17 cellular contexts compared by ENCODE assay signal in genomic region chr10:45454262-45454661, GRCh38.
DNase-seq lines count a peak whose midpoint lies in the region; ATAC-seq and TF ChIP-seq lines count a peak whose summit lies in the region.
"Had no signal": no experiment of that assay in that cellular context is flagged by ENCODE, and none has a peak within 500 bp of the region (broad histone marks: within the 10 kb centered on the region; RNA-seq: fewer than 3 reads in every experiment).

No MANE protein-coding gene starts in this region.

- no peak overlapping the region for H3K9ac ChIP-seq in smooth muscle cell (ENCODE audit: low read depth)
- H3K9ac ChIP-seq: parathyroid adenoma had no signal

- ATAC-seq in heart left ventricle = peak in 3 of 4 donors; percentile 21 to 27 (median 26)

- no peak overlapping the region for H3K4me3 ChIP-seq in heart left ventricle
- H3K4me3 ChIP-seq in smooth muscle cell = no peak overlapping the region
- H3K4me3 ChIP-seq: PC-9, upper lobe of left lung had no signal

- no peaks in the 10 kb centered on the region for H3K27me3 Mint-ChIP-seq in activated CD4-positive, alpha-beta T cell treated with anti-CD3 and anti-CD28 coated beads, Interleukin-2, amount 10 ng/mL, durations not matched to agents 24 days and 14 days
- no peaks in the 10 kb centered on the region for H3K27me3 Mint-ChIP-seq in activated T-helper 1 cell treated with anti-CD3 and anti-CD28 coated beads, Interleukin-12 subunit alpha, Interleukin-12 subunit beta, Interleukin-2, Interleukin-4 antibody, amounts not matched to agents 30 ng/mL and 10 ng/mL and 1 ng/mL, durations not matched to agents 14 hours and 24 hours and 36 hours (ENCODE audit: insufficient read depth)

- H3K27ac ChIP-seq in heart left ventricle = peak overlapping the region in 2 of 12 donors; percentile 54 to 57
- H3K27ac ChIP-seq in smooth muscle cell (ENCODE audit: low read depth) = no peak overlapping the region
- H3K27ac ChIP-seq: parathyroid adenoma, PC-9, upper lobe of left lung had no signal

- TF ChIP-seq CTCF in heart left ventricle (IDR thresholded peaks at IDR 0.05) (no peak), smooth muscle cell (IDR thresholded peaks at IDR 0.05; ENCODE audit: borderline replicate concordance, insufficient read depth, poor library complexity, severe bottlenecking) (no peak)

- H3K9me3 Mint-ChIP-seq in activated CD4-positive, alpha-beta T cell treated with anti-CD3 and anti-CD28 coated beads, Interleukin-2, amount 10 ng/mL, durations not matched to agents 24 days and 14 days = peaks cover 4% of the 10 kb centered on the region
- H3K9me3 Mint-ChIP-seq in activated T-helper 1 cell treated with anti-CD3 and anti-CD28 coated beads, Interleukin-12 subunit alpha, Interleukin-12 subunit beta, Interleukin-2, Interleukin-4 antibody, amounts not matched to agents 30 ng/mL and 10 ng/mL and 1 ng/mL, durations not matched to agents 14 hours and 24 hours and 36 hours = no peaks in the 10 kb centered on the region

- no peaks in the 10 kb centered on the region for H3K79me2 ChIP-seq in smooth muscle cell (ENCODE audit: low read depth)
- H3K79me2 ChIP-seq: parathyroid adenoma had no signal

- no peak for TF ChIP-seq POLR2A in heart left ventricle (IDR thresholded peaks at IDR 0.05)

- H3F3A ChIP-seq in smooth muscle cell (ENCODE audit: low read depth) = no peaks in the 10 kb centered on the region

- 30 to 38% (median 32%) methylated on average over 9 of the region's 9 CpGs for WGBS in heart left ventricle, 4 donors
- WGBS in smooth muscle cell (ENCODE audit: low lambda C conversion rate) = 60% methylated on average over 9 of the region's 9 CpGs

- no peak overlapping the region for H2AFZ ChIP-seq in smooth muscle cell (ENCODE audit: low read depth)
- H2AFZ ChIP-seq: parathyroid adenoma, PC-9 had no signal

- peaks cover 4 to 36% (median 27%) of the 10 kb centered on the region in 9 donors for H3K36me3 ChIP-seq in heart left ventricle
- H3K36me3 ChIP-seq in smooth muscle cell (ENCODE audit: low read depth) = no peaks in the 10 kb centered on the region

- DNase-seq in activated CD4-positive, alpha-beta T cell treated with anti-CD3 and anti-CD28 coated beads, Interleukin-2, amount 10 ng/mL, durations not matched to agents 24 days and 14 days = no peak
- DNase-seq in activated CD4-positive, alpha-beta T cell treated with anti-CD3 and anti-CD28 coated beads for 4 hours = no peak
- no peak for DNase-seq in activated T-helper 1 cell treated with anti-CD3 and anti-CD28 coated beads, Interleukin-12 subunit alpha, Interleukin-12 subunit beta, Interleukin-2, Interleukin-4 antibody, amounts not matched to agents 30 ng/mL and 10 ng/mL and 1 ng/mL, durations not matched to agents 14 hours and 24 hours and 36 hours (ENCODE audit: low spot score)
- DNase-seq in heart left ventricle = no peak
- DNase-seq in smooth muscle cell (lab: John Stamatoyannopoulos, UW; ENCODE audit: unreplicated experiment) = no peak
- DNase-seq in HCEC 1CT = no peak
- no peak for DNase-seq in NOMO-1 (lab: John Stamatoyannopoulos, UW; ENCODE audit: unreplicated experiment in 2 of 2)
- DNase-seq in NCI-H526 treated with DMSO at 0.1 percent for 48 hours (lab: John Stamatoyannopoulos, UW) = no peak
- DNase-seq: effector CD4-positive, alpha-beta T cell; hippocampal formation; NCI-H2081; NCI-H526; PC-9; small intestine; stimulated activated naive CD4-positive, alpha-beta T cell treated with Interleukin-2 at 50 U/mL for 16 hours had no signal

- H4K20me1 ChIP-seq in smooth muscle cell (ENCODE audit: low read depth) = no peaks in the 10 kb centered on the region

- H3K36me3 Mint-ChIP-seq in activated CD4-positive, alpha-beta T cell treated with anti-CD3 and anti-CD28 coated beads, Interleukin-2, amount 10 ng/mL, durations not matched to agents 24 days and 14 days (ENCODE audit: low read depth) = peaks cover 23% of the 10 kb centered on the region
- H3K36me3 Mint-ChIP-seq in activated T-helper 1 cell treated with anti-CD3 and anti-CD28 coated beads, Interleukin-12 subunit alpha, Interleukin-12 subunit beta, Interleukin-2, Interleukin-4 antibody, amounts not matched to agents 30 ng/mL and 10 ng/mL and 1 ng/mL, durations not matched to agents 14 hours and 24 hours and 36 hours (ENCODE audit: low read depth) = peaks cover 41% of the 10 kb centered on the region

- H3K4me3 Mint-ChIP-seq in activated CD4-positive, alpha-beta T cell treated with anti-CD3 and anti-CD28 coated beads, Interleukin-2, amount 10 ng/mL, durations not matched to agents 24 days and 14 days = peak overlapping the region; percentile 58
- H3K4me3 Mint-ChIP-seq in activated T-helper 1 cell treated with anti-CD3 and anti-CD28 coated beads, Interleukin-12 subunit alpha, Interleukin-12 subunit beta, Interleukin-2, Interleukin-4 antibody, amounts not matched to agents 30 ng/mL and 10 ng/mL and 1 ng/mL, durations not matched to agents 14 hours and 24 hours and 36 hours = no peak overlapping the region

- intact Hi-C loops in activated CD4-positive, alpha-beta T cell treated with anti-CD3 and anti-CD28 coated beads, Interleukin-2, amount 10 ng/mL, durations not matched to agents 24 days and 14 days (cut with micrococcal nuclease) = no loop called here
- intact Hi-C loops in activated T-helper 1 cell treated with anti-CD3 and anti-CD28 coated beads, Interleukin-12 subunit alpha, Interleukin-12 subunit beta, Interleukin-2, Interleukin-4 antibody, amounts not matched to agents 30 ng/mL and 10 ng/mL and 1 ng/mL, durations not matched to agents 14 hours and 24 hours and 36 hours (cut with micrococcal nuclease) = no loop called here
- intact Hi-C loops in heart left ventricle (cut with DNase I) = loop anchor here in 2 of 10 donors (10.0 kb wide), 2 partner anchors 199 to 209 kb away; no protein-coding TSS in a partner anchor

- H3K27me3 ChIP-seq in heart left ventricle (no peaks in the 10 kb centered on the region), smooth muscle cell (ENCODE audit: low read depth) (no peaks in the 10 kb centered on the region)
- H3K27me3 ChIP-seq: upper lobe of left lung had no signal

- peaks cover 0 to 29% (median 17%) of the 10 kb centered on the region in 12 donors for H3K4me1 ChIP-seq in heart left ventricle
- no peaks in the 10 kb centered on the region for H3K4me1 ChIP-seq in smooth muscle cell (ENCODE audit: low read depth)
- H3K4me1 ChIP-seq: parathyroid adenoma had no signal

- H3K4me1 Mint-ChIP-seq in activated CD4-positive, alpha-beta T cell treated with anti-CD3 and anti-CD28 coated beads, Interleukin-2, amount 10 ng/mL, durations not matched to agents 24 days and 14 days = peaks cover 31% of the 10 kb centered on the region
- peaks cover 50% of the 10 kb centered on the region for H3K4me1 Mint-ChIP-seq in activated T-helper 1 cell treated with anti-CD3 and anti-CD28 coated beads, Interleukin-12 subunit alpha, Interleukin-12 subunit beta, Interleukin-2, Interleukin-4 antibody, amounts not matched to agents 30 ng/mL and 10 ng/mL and 1 ng/mL, durations not matched to agents 14 hours and 24 hours and 36 hours (ENCODE audit: low read depth)

- peak overlapping the region; percentile 12 for H3K4me2 ChIP-seq in smooth muscle cell
- H3K4me2 ChIP-seq: PC-9 had no signal

- H3K27ac Mint-ChIP-seq in activated CD4-positive, alpha-beta T cell treated with anti-CD3 and anti-CD28 coated beads, Interleukin-2, amount 10 ng/mL, durations not matched to agents 24 days and 14 days = peak overlapping the region; percentile 84
- peak overlapping the region; percentile 80 for H3K27ac Mint-ChIP-seq in activated T-helper 1 cell treated with anti-CD3 and anti-CD28 coated beads, Interleukin-12 subunit alpha, Interleukin-12 subunit beta, Interleukin-2, Interleukin-4 antibody, amounts not matched to agents 30 ng/mL and 10 ng/mL and 1 ng/mL, durations not matched to agents 14 hours and 24 hours and 36 hours

- H3K9me3 ChIP-seq in heart left ventricle (no peaks in the 10 kb centered on the region), smooth muscle cell (replicated peaks; ENCODE audit: low read depth) (no peaks in the 10 kb centered on the region)
- H3K9me3 ChIP-seq: upper lobe of left lung had no signal
